ENCODE assay signal across 1 cellular context in the genomic region with DNA sequence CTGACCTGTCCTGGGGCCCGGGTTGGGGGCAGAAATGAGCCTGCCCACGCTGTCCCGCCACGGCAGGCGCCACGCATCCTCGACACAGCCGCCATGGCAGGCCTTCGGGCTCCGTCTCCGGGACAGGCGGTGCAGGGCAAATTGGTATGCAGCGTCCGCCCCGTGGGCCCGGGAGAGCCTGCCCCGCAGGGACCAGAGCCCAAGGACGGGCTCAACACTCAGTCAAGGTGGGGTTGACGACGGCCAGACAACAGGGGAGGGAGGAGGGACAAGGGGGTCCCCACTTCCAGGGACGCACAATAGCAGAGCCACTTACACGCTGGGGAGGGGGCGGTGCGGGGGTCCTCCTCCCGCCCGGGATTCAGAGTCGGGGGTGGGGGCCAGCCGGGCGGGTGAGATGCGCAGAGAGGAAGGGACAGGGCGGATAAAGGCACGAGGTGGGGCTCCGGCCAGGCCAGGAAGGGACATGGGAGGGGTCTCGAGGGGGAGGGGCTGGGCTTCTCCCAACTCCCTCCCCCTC.
TF ChIP-seq lines count a peak whose summit lies in the region.

No MANE protein-coding gene starts in this region.

TF ChIP-seq in GM23338, 12 proteins besides CTCF, POLR2A, EP300 and RAD21 (continued from another document):
- no peak for TF ChIP-seq ZNF462 (CRISPR knock-in tag; IDR thresholded peaks at IDR 0.05)
- TF ChIP-seq JUNB (IDR thresholded peaks at IDR 0.05; ENCODE audit: unreplicated experiment), result no peak
- TF ChIP-seq POLR2AphosphoS5 (IDR thresholded peaks at IDR 0.05; ENCODE audit: low read depth), result 0 out of 2 replicates have a peak, but pooled peaks have one; percentile 5
